Comparison of ENCODE assay signal across 26 cellular contexts in the genomic region with DNA sequence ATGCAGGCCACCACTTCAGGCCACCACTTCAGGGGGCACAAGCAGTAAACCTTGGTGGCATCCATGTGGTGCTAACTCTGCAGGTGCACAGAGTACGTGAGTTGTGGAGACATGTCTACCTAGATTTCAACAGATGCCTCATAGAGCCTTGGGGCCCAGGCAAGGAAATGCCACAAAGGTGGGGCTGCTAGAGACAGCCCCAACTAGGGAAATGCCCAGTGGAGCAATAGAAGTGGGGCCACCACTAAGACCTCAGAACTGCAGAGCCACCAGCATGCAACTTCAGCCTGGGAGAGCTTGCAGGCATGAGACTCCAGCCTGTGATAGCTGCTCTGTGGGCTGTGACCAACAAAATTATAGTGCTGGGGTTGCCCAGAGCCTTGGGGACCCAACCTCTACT.
"Had no signal": no experiment of that assay in that cellular context is flagged by ENCODE, and none has a peak within 500 bp of the region (broad histone marks: within the 10 kb centered on the region; RNA-seq: fewer than 3 reads in every experiment).

No MANE protein-coding gene starts in this region.

- H3K27ac Mint-ChIP-seq: activated CD4-positive, alpha-beta memory T cell treated with anti-CD3 and anti-CD28 coated beads for 36 hours; activated CD4-positive, alpha-beta T cell treated with anti-CD3 and anti-CD28 coated beads, Interleukin-2, amount 10 ng/mL, durations not matched to agents 7 days and 5 days; activated naive CD4-positive, alpha-beta T cell treated with anti-CD3 and anti-CD28 coated beads, Interleukin-2, amount 10 ng/mL, durations not matched to agents 7 days and 5 days; activated naive CD8-positive, alpha-beta T cell treated with anti-CD3 and anti-CD28 coated beads for 36 hours; activated T-cell treated with anti-CD3 and anti-CD28 coated beads, Interleukin-2, amount 50 U/mL, for 72 hours; activated T-helper 2 cell treated with anti-CD3 and anti-CD28 coated beads, Interferon-gamma antibody, Interleukin-2, Interleukin-4, amounts not matched to agents 10 μg/mL and 5 μg/mL and 100 μg/mL, durations not matched to agents 14 hours and 24 hours and 36 hours had no signal

- H3K4me2 ChIP-seq: SK-N-SH had no signal

- H3K4me1 Mint-ChIP-seq: activated naive CD8-positive, alpha-beta T cell treated with anti-CD3 and anti-CD28 coated beads for 36 hours had no signal

- H3K9me3 ChIP-seq: SJCRH30, SK-N-SH had no signal

- H3K4me1 ChIP-seq: Peyer's patch, SJCRH30 had no signal

- DNase-seq: activated CD4-positive, alpha-beta memory T cell treated with anti-CD3 and anti-CD28 coated beads for 36 hours; activated CD4-positive, alpha-beta T cell treated with anti-CD3 and anti-CD28 coated beads, Interleukin-2, amount 10 ng/mL, durations not matched to agents 7 days and 5 days; activated CD4-positive, CD25-positive, alpha-beta regulatory T cell; activated CD8-positive, alpha-beta memory T cell treated with anti-CD3 and anti-CD28 coated beads for 24 hours; activated gamma-delta T cell treated with Interleukin-2 at 50 U/mL for 16 hours; activated naive CD4-positive, alpha-beta T cell treated with anti-CD3 and anti-CD28 coated beads, Interleukin-2, amount 10 ng/mL, durations not matched to agents 7 days and 5 days; activated naive CD8-positive, alpha-beta T cell treated with anti-CD3 and anti-CD28 coated beads for 36 hours; activated T-cell treated with anti-CD3 and anti-CD28 coated beads, Interleukin-2, amount 50 U/mL, for 72 hours; brain microvascular endothelial cell; NCI-H1092; NCI-H1417; NCI-H1930; NCI-H2107; NCI-H2171 treated with DMSO at 0.1 percent for 48 hours; NCI-H526 treated with DMSO at 0.1 percent for 48 hours; NCI-H82; NK-92 treated with Interleukin-12 subunit alpha and Interleukin-12 subunit beta, amount 100 ng/mL, for 24 hours; Peyer's patch; Right ventricle myocardium superior; SJCRH30; SK-N-SH; T-helper 1 cell had no signal

- H3K4me3 Mint-ChIP-seq: activated CD4-positive, alpha-beta memory T cell treated with anti-CD3 and anti-CD28 coated beads for 36 hours; activated CD4-positive, alpha-beta T cell treated with anti-CD3 and anti-CD28 coated beads, Interleukin-2, amount 10 ng/mL, durations not matched to agents 7 days and 5 days; activated naive CD4-positive, alpha-beta T cell treated with anti-CD3 and anti-CD28 coated beads, Interleukin-2, amount 10 ng/mL, durations not matched to agents 7 days and 5 days; activated naive CD8-positive, alpha-beta T cell treated with anti-CD3 and anti-CD28 coated beads for 36 hours; activated T-cell treated with anti-CD3 and anti-CD28 coated beads, Interleukin-2, amount 50 U/mL, for 72 hours had no signal

- H3K27me3 ChIP-seq: brain microvascular endothelial cell, cardiac muscle cell, Peyer's patch, SJCRH30 had no signal

- H3K9ac ChIP-seq: SK-N-SH had no signal

- H3K27ac ChIP-seq: brain microvascular endothelial cell, cardiac muscle cell, Peyer's patch, RWPE1, SJCRH30, VCaP had no signal

- H3K27me3 Mint-ChIP-seq: activated CD4-positive, alpha-beta memory T cell treated with anti-CD3 and anti-CD28 coated beads for 36 hours; activated CD4-positive, alpha-beta T cell treated with anti-CD3 and anti-CD28 coated beads, Interleukin-2, amount 10 ng/mL, durations not matched to agents 7 days and 5 days; activated naive CD4-positive, alpha-beta T cell treated with anti-CD3 and anti-CD28 coated beads, Interleukin-2, amount 10 ng/mL, durations not matched to agents 7 days and 5 days; activated naive CD8-positive, alpha-beta T cell treated with anti-CD3 and anti-CD28 coated beads for 36 hours had no signal

- H3K36me3 ChIP-seq: brain microvascular endothelial cell, cardiac muscle cell, SJCRH30 had no signal

- ATAC-seq: activated T-cell treated with anti-CD3 and anti-CD28 coated beads, Interleukin-2, amount 50 U/mL, for 72 hours had no signal

- H3K4me3 ChIP-seq: cardiac muscle cell, Peyer's patch, SJCRH30 had no signal
